Comparison of ENCODE assay signal across 22 cellular contexts in the genomic region with DNA sequence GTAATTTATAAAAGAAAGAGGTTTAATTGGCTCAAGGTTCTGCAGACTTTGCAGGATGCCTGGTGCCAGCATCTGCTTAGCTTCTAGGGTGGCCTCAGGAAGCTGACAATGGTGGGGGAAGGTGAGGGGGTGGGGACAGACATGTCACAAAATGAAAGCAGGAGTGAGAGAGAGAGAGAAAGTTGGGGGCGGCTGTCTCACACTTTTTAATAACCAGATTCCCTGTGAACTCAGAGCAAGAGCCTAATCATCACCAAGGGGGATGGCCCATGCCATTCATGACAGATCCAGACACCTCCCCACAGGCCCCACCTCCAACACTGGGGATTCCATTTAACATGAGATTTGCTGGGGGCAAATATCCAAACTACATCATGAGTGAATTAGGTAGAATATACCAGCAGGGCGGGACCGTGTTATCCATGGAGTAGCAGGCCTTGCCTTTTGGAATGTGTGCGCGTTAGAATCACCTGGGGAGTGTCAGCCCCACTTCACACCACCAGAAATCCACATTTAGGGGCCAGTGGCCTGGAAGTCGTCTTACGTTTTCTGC.
"Had no signal": no experiment of that assay in that cellular context is flagged by ENCODE, and none has a peak within 500 bp of the region (broad histone marks: within the 10 kb centered on the region; RNA-seq: fewer than 3 reads in every experiment).

No MANE protein-coding gene starts in this region.

- H3K36me3 ChIP-seq: colonic mucosa, esophagus muscularis mucosa, left ventricle myocardium inferior, prostate gland, right atrium auricular region, spleen, tibial nerve had no signal

- H3K27me3 Mint-ChIP-seq: activated naive CD8-positive, alpha-beta T cell treated with anti-CD3 and anti-CD28 coated beads, Interleukin-2, amount 10 ng/mL, durations not matched to agents 7 days and 5 days; stimulated activated naive CD8-positive, alpha-beta T cell treated with anti-CD3 and anti-CD28 coated beads, Interleukin-15, Interleukin-2, amounts not matched to agents 100 ng/mL and 50 ng/mL, for 24 hours had no signal

- H3K4me1 Mint-ChIP-seq: activated naive CD8-positive, alpha-beta T cell treated with anti-CD3 and anti-CD28 coated beads, Interleukin-2, amount 10 ng/mL, durations not matched to agents 7 days and 5 days; natural killer cell had no signal

- H3K4me3 Mint-ChIP-seq: activated naive CD8-positive, alpha-beta T cell treated with anti-CD3 and anti-CD28 coated beads, Interleukin-2, amount 10 ng/mL, durations not matched to agents 7 days and 5 days; effector memory CD8-positive, alpha-beta T cell; mesothelial cell of epicardium; natural killer cell; stimulated activated naive CD8-positive, alpha-beta T cell treated with anti-CD3 and anti-CD28 coated beads, Interleukin-15, Interleukin-2, amounts not matched to agents 100 ng/mL and 50 ng/mL, for 24 hours; T-helper 1 cell treated with Interleukin-12 subunit alpha and Interleukin-12 subunit beta and Interleukin-4 antibody, amounts not matched to agents 30 μg/mL and 1 μg/mL, for 36 hours; WTC11 had no signal

- H3K4me1 ChIP-seq: colonic mucosa, prostate gland, right atrium auricular region, spleen, tibial nerve had no signal

- ATAC-seq: effector memory CD8-positive, alpha-beta T cell; natural killer cell; WTC11 had no signal

- H3K27ac Mint-ChIP-seq: activated naive CD8-positive, alpha-beta T cell treated with anti-CD3 and anti-CD28 coated beads, Interleukin-2, amount 10 ng/mL, durations not matched to agents 7 days and 5 days; effector memory CD8-positive, alpha-beta T cell; mesothelial cell of epicardium; natural killer cell; stimulated activated naive CD8-positive, alpha-beta T cell treated with anti-CD3 and anti-CD28 coated beads, Interleukin-15, Interleukin-2, amounts not matched to agents 100 ng/mL and 50 ng/mL, for 24 hours; T-helper 1 cell treated with Interleukin-12 subunit alpha and Interleukin-12 subunit beta and Interleukin-4 antibody, amounts not matched to agents 30 μg/mL and 1 μg/mL, for 36 hours; WTC11 had no signal

- H3K4me3 ChIP-seq: colonic mucosa, dorsolateral prefrontal cortex, esophagus muscularis mucosa, left ventricle myocardium inferior, prostate gland, right atrium auricular region, spleen, tibial nerve had no signal

- H3K27me3 ChIP-seq: colonic mucosa, dorsolateral prefrontal cortex, right atrium auricular region had no signal

- H3K9me3 ChIP-seq: colonic mucosa, esophagus muscularis mucosa, left ventricle myocardium inferior, prostate gland, right atrium auricular region, tibial nerve had no signal

- H3K9me3 Mint-ChIP-seq: activated naive CD8-positive, alpha-beta T cell treated with anti-CD3 and anti-CD28 coated beads, Interleukin-2, amount 10 ng/mL, durations not matched to agents 7 days and 5 days; effector memory CD8-positive, alpha-beta T cell; mesothelial cell of epicardium; stimulated activated naive CD8-positive, alpha-beta T cell treated with anti-CD3 and anti-CD28 coated beads, Interleukin-15, Interleukin-2, amounts not matched to agents 100 ng/mL and 50 ng/mL, for 24 hours; T-helper 1 cell treated with Interleukin-12 subunit alpha and Interleukin-12 subunit beta and Interleukin-4 antibody, amounts not matched to agents 30 μg/mL and 1 μg/mL, for 36 hours; WTC11 had no signal

- DNase-seq: activated CD8-positive, alpha-beta memory T cell treated with anti-CD3 and anti-CD28 coated beads for 24 hours; activated CD8-positive, alpha-beta memory T cell treated with anti-CD3 and anti-CD28 coated beads, Interleukin-2, amount 50 U/mL, for 4 hours; activated gamma-delta T cell; activated naive CD8-positive, alpha-beta T cell treated with anti-CD3 and anti-CD28 coated beads, Interleukin-2, amount 10 ng/mL, durations not matched to agents 7 days and 5 days; amygdala; colonic mucosa; effector memory CD8-positive, alpha-beta T cell; glutamatergic neuron; hypothalamus; left ventricle myocardium inferior; natural killer cell; spleen; T1000 had no signal

- H3K36me3 Mint-ChIP-seq: activated naive CD8-positive, alpha-beta T cell treated with anti-CD3 and anti-CD28 coated beads, Interleukin-2, amount 10 ng/mL, durations not matched to agents 7 days and 5 days; mesothelial cell of epicardium; natural killer cell; WTC11 had no signal
